In the genomic region with DNA sequence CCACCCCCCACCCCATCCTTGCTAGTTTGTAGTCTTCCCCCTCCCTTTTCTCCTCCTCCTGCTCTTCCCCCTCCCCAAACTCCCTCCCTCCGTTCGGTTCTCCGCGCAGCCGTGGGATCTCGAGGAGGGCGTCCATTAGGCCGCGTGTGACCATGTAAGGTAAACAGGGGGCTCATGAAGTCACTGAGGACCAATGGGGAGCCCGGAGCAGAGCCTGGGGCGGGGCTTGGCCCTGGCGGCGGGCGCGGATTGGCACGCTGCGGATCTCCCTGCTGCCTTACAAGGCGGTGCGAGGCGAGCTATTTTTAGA, we compare ENCODE assay signal across 8 cellular contexts. TPM values are rescaled to one million over a fixed set of nuclear protein-coding genes. Genes with fewer than 3 reads are reported as not detected.
A peak's percentile ranks its signal among the peaks of the same experiment; 100 is the strongest.
DNase-seq lines count a peak whose midpoint lies in the region; ATAC-seq and TF ChIP-seq lines count a peak whose summit lies in the region.

No MANE protein-coding gene starts in this region.

- H3K36me3 Mint-ChIP-seq in T-cell: peaks cover 10% of the 10 kb centered on the region

- H3K27me3 ChIP-seq in adrenal gland (no peaks in the 10 kb centered on the region), cardiac muscle cell (no peaks in the 10 kb centered on the region), ovary (no peaks in the 10 kb centered on the region), thymus (ENCODE audit: control insufficient read depth, insufficient read depth) (no peaks in the 10 kb centered on the region)

- TF ChIP-seq POLR2A in adrenal gland (IDR thresholded peaks at IDR 0.05): no peak
- TF ChIP-seq POLR2A in ovary (IDR thresholded peaks at IDR 0.05): no peak

- CTCF ChIA-PET in GM10248 (lab: Yijun Ruan, JAX) (interaction anchor here (0.6 to 2.0 kb wide), 8 partner anchors 12 to 307 kb away, joined by 3 to 7 read pairs (median 3); no protein-coding TSS in a partner anchor), T-cell (lab: Charles Lee) (interaction anchor here (0.5 to 2.5 kb wide), 6 partner anchors 14 to 364 kb away, joined by 3 to 8 read pairs (median 5); a partner anchor contains a TSS)

- no peaks in the 10 kb centered on the region for H3K9me3 ChIP-seq in adrenal gland (replicated peaks in 1 of 3)
- no peaks in the 10 kb centered on the region for H3K9me3 ChIP-seq in cardiac muscle cell (ENCODE audit: low read depth)
- H3K9me3 ChIP-seq in ovary: no peaks in the 10 kb centered on the region
- no peaks in the 10 kb centered on the region for H3K9me3 ChIP-seq in thymus (ENCODE audit: control insufficient read depth)

- H3K36me3 ChIP-seq in adrenal gland (replicated peaks in 1 of 2): no peaks in the 10 kb centered on the region
- peaks cover 3% of the 10 kb centered on the region for H3K36me3 ChIP-seq in cardiac muscle cell
- no peaks in the 10 kb centered on the region for H3K36me3 ChIP-seq in ovary
- no peaks in the 10 kb centered on the region for H3K36me3 ChIP-seq in thymus (ENCODE audit: control insufficient read depth, insufficient read depth)

- DNase-seq in GM10248 (ENCODE audit: extremely low spot score) (peak; percentile 96), NCI-H128 (lab: John Stamatoyannopoulos, UW; ENCODE audit: unreplicated experiment) (peak; percentile 91), T-cell (peak; percentile 85 to 98 (median 95)), adrenal gland (peak; percentile 99 to 100 (median 100)), cardiac muscle cell (ENCODE audit: low read depth in 1 of 2, low spot score in 1 of 2) (peak; percentile 99 to 100), ovary (peak; percentile 98 to 99 (median 99))

- H3K27ac ChIP-seq in adrenal gland (peak overlapping the region; percentile 96 to 100 (median 100)), cardiac muscle cell (peak overlapping the region; percentile 100), ovary (peak overlapping the region; percentile 100), thymus (ENCODE audit: low read depth) (peak overlapping the region; percentile 100)

- H3K9me3 Mint-ChIP-seq in T-cell: peaks cover 0 to 3% (median 0%) of the 10 kb centered on the region in 3 donors

- ATAC-seq in HG02678 (IDR thresholded peaks at IDR 0.05; ENCODE audit: unreplicated experiment) (peak; percentile 90), T-cell (replicated peaks in 1 of 4) (peak; percentile 87 to 91 (median 88))

- TF ChIP-seq EP300 in ovary (IDR thresholded peaks at IDR 0.05): no peak

- intact Hi-C loops in adrenal gland (cut with DNase I) (loop anchor here (10.0 kb wide), 1 partner anchor 309 kb away; no protein-coding TSS in a partner anchor), ovary (cut with DNase I) (loop anchor here in 2 of 4 donors (5.0 to 10.0 kb wide), 4 partner anchors 34 to 181 kb away; no protein-coding TSS in a partner anchor)

- H3K4me3 ChIP-seq in adrenal gland (peak overlapping the region in 3 of 4 donors; percentile 62 to 84 (median 82)), cardiac muscle cell (peak overlapping the region; percentile 85), ovary (peak overlapping the region; percentile 94), thymus (ENCODE audit: low read length) (peak overlapping the region; percentile 74)

- 0% methylated on average over 4 to 20 of the region's 20 CpGs for WGBS in adrenal gland, 4 donors
- WGBS in ovary, 3 donors: 0 to 1% (median 0%) methylated on average over 12 to 20 of the region's 20 CpGs
- WGBS in thymus: under 1% methylated on average over 20 of the region's 20 CpGs

- peaks cover 39 to 55% (median 47%) of the 10 kb centered on the region in 3 donors for H3K4me1 Mint-ChIP-seq in T-cell

- no peak for TF ChIP-seq CTCF in GM10248 (IDR thresholded peaks at IDR 0.05; ENCODE audit: control extremely low read depth, extremely low read depth, low read depth, missing control alignments)
- no peak for TF ChIP-seq CTCF in adrenal gland (IDR thresholded peaks at IDR 0.05)
- TF ChIP-seq CTCF in cardiac muscle cell (IDR thresholded peaks at IDR 0.05; ENCODE audit: low read depth, low read length): no peak
- no peak for TF ChIP-seq CTCF in ovary (IDR thresholded peaks at IDR 0.05)

- peaks cover 29 to 32% of the 10 kb centered on the region in 2 donors for H3K4me1 ChIP-seq in adrenal gland (replicated peaks in 1 of 2)
- peaks cover 15% of the 10 kb centered on the region for H3K4me1 ChIP-seq in cardiac muscle cell (ENCODE audit: low read depth)
- H3K4me1 ChIP-seq in ovary (ENCODE audit: insufficient read depth): peaks cover 7% of the 10 kb centered on the region
- H3K4me1 ChIP-seq in thymus (ENCODE audit: control insufficient read depth, insufficient read depth, low read length): peaks cover 23% of the 10 kb centered on the region

- H3K27me3 Mint-ChIP-seq in T-cell: peaks cover 0 to 21% of the 10 kb centered on the region in 2 donors

- H3K27ac Mint-ChIP-seq in T-cell: peak overlapping the region; percentile 93 to 99

- POLR2A ChIA-PET in GM10248 (lab: Yijun Ruan, JAX): interaction anchor here (0.6 to 2.0 kb wide), 12 partner anchors 10 to 459 kb away, joined by 3 to 13 read pairs (median 4); a partner anchor contains a TSS
- POLR2A ChIA-PET in T-cell (lab: Charles Lee): interaction anchor here (0.5 to 3.5 kb wide), 11 partner anchors 10 to 400 kb away, joined by 3 to 49 read pairs (median 3); a partner anchor contains a TSS

- H3K4me3 Mint-ChIP-seq in T-cell: peak overlapping the region; percentile 96 to 99 (median 97)

RNA-seq across cellular contexts. Expression of a gene that starts 0.2 kb away (rescaled TPM):
- total RNA-seq in T-cell: 10 to 100 TPM; 56.8 to 90.6 (median 65.7) TPM
- total RNA-seq in adrenal gland: 10 to 100 TPM; 11.9 to 45.9 (median 25.7) TPM
- polyA plus RNA-seq in adrenal gland: 10 to 100 TPM in 1 of 3 donors, 1 to 10 TPM in 2; 3.6 to 17.0 (median 6.8) TPM
- total RNA-seq in cardiac muscle cell: 7.5 and 9.3 TPM in 2 replicates
- 8.3 and 9.6 TPM in 2 replicates for polyA plus RNA-seq in cardiac muscle cell
- total RNA-seq in ovary: 10 to 100 TPM; 14.4 to 68.1 (median 37.1) TPM
- polyA plus RNA-seq in ovary: 10 to 100 TPM in 1 of 2 donors, 1 to 10 TPM in 1; 9.5 to 31.2 TPM
- 11.0 TPM for polyA plus RNA-seq in thymus

Comparison
In these comparisons a context has a peak if more than half of its experiments do, and no peak if none do; other contexts are left out.
1. Peak in every context shown above with its lines: DNase-seq, ATAC-seq, H3K4me3 ChIP-seq and H3K27ac ChIP-seq.